28 cellular contexts compared by ENCODE assay signal in genomic region chr3:78757734-78758133, GRCh38.
DNase-seq lines count a peak whose midpoint lies in the region; ATAC-seq and TF ChIP-seq lines count a peak whose summit lies in the region.
"Had no signal": no experiment of that assay in that cellular context is flagged by ENCODE, and none has a peak within 500 bp of the region (broad histone marks: within the 10 kb centered on the region; RNA-seq: fewer than 3 reads in every experiment).

No MANE protein-coding gene starts in this region.

- H3K9me3 Mint-ChIP-seq in endodermal cell, result no peaks in the 10 kb centered on the region
- peaks cover 5% of the 10 kb centered on the region for H3K9me3 Mint-ChIP-seq in activated CD4-positive, alpha-beta T cell treated with anti-CD3 and anti-CD28 coated beads, Interleukin-2, amount 10 ng/mL, durations not matched to agents 24 days and 14 days

- no peaks in the 10 kb centered on the region for H3K36me3 ChIP-seq in endodermal cell (ENCODE audit: control insufficient read depth, insufficient read depth, low read length)
- no peaks in the 10 kb centered on the region for H3K36me3 ChIP-seq in mesenchymal stem cell (ENCODE audit: control insufficient read depth in 1 of 2, insufficient read depth in 2 of 2, low read depth in 1 of 2, low read length in 2 of 2)
- no peaks in the 10 kb centered on the region for H3K36me3 ChIP-seq in mucosa of descending colon (ENCODE audit: low read depth)
- H3K36me3 ChIP-seq: esophagus muscularis mucosa, sigmoid colon had no signal

- H2BK12ac ChIP-seq in mesenchymal stem cell (ENCODE audit: low read length in 2 of 2), result no peak overlapping the region

- H3K27me3 Mint-ChIP-seq in endodermal cell (ENCODE audit: insufficient read depth), result no peaks in the 10 kb centered on the region
- no peaks in the 10 kb centered on the region for H3K27me3 Mint-ChIP-seq in activated CD4-positive, alpha-beta T cell treated with anti-CD3 and anti-CD28 coated beads, Interleukin-2, amount 10 ng/mL, durations not matched to agents 24 days and 14 days
- H3K27me3 Mint-ChIP-seq: CD8-positive, alpha-beta memory T cell; effector memory CD8-positive, alpha-beta T cell; T-helper 17 cell had no signal

- H3K27ac Mint-ChIP-seq in endodermal cell, result no peak overlapping the region
- no peak overlapping the region for H3K27ac Mint-ChIP-seq in activated CD4-positive, alpha-beta T cell treated with anti-CD3 and anti-CD28 coated beads, Interleukin-2, amount 10 ng/mL, durations not matched to agents 24 days and 14 days
- H3K27ac Mint-ChIP-seq: CD8-positive, alpha-beta memory T cell; effector memory CD8-positive, alpha-beta T cell; T-helper 17 cell had no signal

- no peak overlapping the region for H4K8ac ChIP-seq in mesenchymal stem cell (ENCODE audit: low read length)

- H3K79me1 ChIP-seq in mesenchymal stem cell (replicated peaks; ENCODE audit: low read length, poor library complexity, severe bottlenecking), result peaks cover 4% of the 10 kb centered on the region

- H3K9me3 ChIP-seq in endodermal cell (ENCODE audit: control insufficient read depth, low read length), result no peaks in the 10 kb centered on the region
- H3K9me3 ChIP-seq in mesenchymal stem cell (ENCODE audit: control insufficient read depth, low read length), result no peaks in the 10 kb centered on the region
- H3K9me3 ChIP-seq in mucosa of descending colon, result no peaks in the 10 kb centered on the region
- H3K9me3 ChIP-seq: body of pancreas, esophagus muscularis mucosa, sigmoid colon had no signal

- H3K4me3 ChIP-seq in endodermal cell (ENCODE audit: low read length) (no peak overlapping the region), mesenchymal stem cell (ENCODE audit: insufficient read depth in 1 of 2, low read depth in 1 of 2, low read length in 2 of 2) (no peak overlapping the region), mucosa of descending colon (no peak overlapping the region)
- H3K4me3 ChIP-seq: body of pancreas, esophagus muscularis mucosa, lung, sigmoid colon had no signal

- H3K4me1 Mint-ChIP-seq in endodermal cell, result peaks cover 6% of the 10 kb centered on the region
- H3K4me1 Mint-ChIP-seq in activated CD4-positive, alpha-beta T cell treated with anti-CD3 and anti-CD28 coated beads, Interleukin-2, amount 10 ng/mL, durations not matched to agents 24 days and 14 days, result no peaks in the 10 kb centered on the region
- H3K4me1 Mint-ChIP-seq: CD8-positive, alpha-beta memory T cell; T-helper 17 cell had no signal

- H3K27ac ChIP-seq in endodermal cell (ENCODE audit: low read depth, low read length) (peak overlapping the region; percentile 59), mesenchymal stem cell (ENCODE audit: low read length, poor library complexity, severe bottlenecking) (no peak overlapping the region), temporal lobe (ENCODE audit: low read depth, low read length) (peak overlapping the region; percentile 75)
- H3K27ac ChIP-seq: 22Rv1, body of pancreas, esophagus muscularis mucosa, HL-60, sigmoid colon had no signal

- H4K91ac ChIP-seq in mesenchymal stem cell (ENCODE audit: low read length), result no peak overlapping the region

- no peak for ATAC-seq in mucosa of descending colon
- ATAC-seq: body of pancreas; effector memory CD8-positive, alpha-beta T cell; stimulated activated naive CD8-positive, alpha-beta T cell treated with anti-CD3 and anti-CD28 coated beads, Interleukin-15, Interleukin-2, amounts not matched to agents 100 U/mL and 50 U/mL, for 24 hours; T-helper 17 cell had no signal

- H3K18ac ChIP-seq in mesenchymal stem cell (ENCODE audit: low read depth in 1 of 2, low read length in 2 of 2), result no peak overlapping the region

- H2AK5ac ChIP-seq in mesenchymal stem cell (ENCODE audit: low read length, severe bottlenecking), result no peak overlapping the region

- H2AFZ ChIP-seq in mesenchymal stem cell (ENCODE audit: low read depth, low read length), result no peak overlapping the region

- no peaks in the 10 kb centered on the region for H3K36me3 Mint-ChIP-seq in endodermal cell (ENCODE audit: low read depth)
- H3K36me3 Mint-ChIP-seq in activated CD4-positive, alpha-beta T cell treated with anti-CD3 and anti-CD28 coated beads, Interleukin-2, amount 10 ng/mL, durations not matched to agents 24 days and 14 days (ENCODE audit: low read depth), result no peaks in the 10 kb centered on the region

- H2BK120ac ChIP-seq in mesenchymal stem cell (ENCODE audit: low read depth, low read length), result no peak overlapping the region

- H3K4ac ChIP-seq in mesenchymal stem cell (ENCODE audit: low read depth in 1 of 2, low read length in 2 of 2), result no peak overlapping the region

- H3K4me1 ChIP-seq in endodermal cell (ENCODE audit: control insufficient read depth, insufficient read depth, low read length), result no peaks in the 10 kb centered on the region
- no peaks in the 10 kb centered on the region for H3K4me1 ChIP-seq in mesenchymal stem cell (ENCODE audit: control insufficient read depth, insufficient read depth, low read depth, low read length)
- no peaks in the 10 kb centered on the region for H3K4me1 ChIP-seq in mucosa of descending colon (ENCODE audit: low read depth)
- H3K4me1 ChIP-seq: body of pancreas had no signal

- 80 to 95% methylated on average over 2 to 4 of the region's 4 CpGs for WGBS in endodermal cell (ENCODE audit: insufficient coverage in 1 of 2, insufficient read length in 1 of 2), 2 experiments
- WGBS in mesenchymal stem cell, result 76% methylated on average over 3 of the region's 4 CpGs

- H3K27me3 ChIP-seq in endodermal cell (ENCODE audit: control insufficient read depth, insufficient read depth, low read length, poor library complexity, severe bottlenecking) (no peaks in the 10 kb centered on the region), mesenchymal stem cell (ENCODE audit: control insufficient read depth in 1 of 2, insufficient read depth in 1 of 2, low read length in 2 of 2) (no peaks in the 10 kb centered on the region)
- H3K27me3 ChIP-seq: body of pancreas, esophagus muscularis mucosa, sigmoid colon had no signal

- H2BK5ac ChIP-seq in mesenchymal stem cell (ENCODE audit: low read depth, low read length, poor library complexity, severe bottlenecking), result no peak overlapping the region

- peak; percentile 19 for DNase-seq in NCI-H1105 treated with DMSO at 0.1 percent for 48 hours (lab: John Stamatoyannopoulos, UW)
- no peak for DNase-seq in NCI-H1105 (lab: John Stamatoyannopoulos, UW)
- no peak for DNase-seq in endodermal cell
- DNase-seq in mesenchymal stem cell, result no peak
- DNase-seq in mucosa of descending colon, result no peak
- no peak for DNase-seq in RKO (ENCODE audit: low spot score)
- DNase-seq in activated CD4-positive, alpha-beta T cell treated with anti-CD3 and anti-CD28 coated beads, Interleukin-2, amount 10 ng/mL, durations not matched to agents 24 days and 14 days, result no peak
- DNase-seq: activated effector memory CD4-positive, alpha-beta T cell treated with anti-CD3 and anti-CD28 coated beads, Interleukin-2, amount 50 U/mL, for 16 hours; AML-193; body of pancreas; CD8-positive, alpha-beta memory T cell; DMS79 treated with DMSO at 0.1 percent for 48 hours; effector memory CD8-positive, alpha-beta T cell; H7; Kasumi-1; MV-4-11; NCI-H1694; NCI-H526; occipital lobe; sigmoid colon; stimulated activated naive CD8-positive, alpha-beta T cell treated with anti-CD3 and anti-CD28 coated beads, Interleukin-15, Interleukin-2, amounts not matched to agents 100 U/mL and 50 U/mL, for 24 hours; T-helper 17 cell; trophoblast cell had no signal

- no peak overlapping the region for H3K9ac ChIP-seq in endodermal cell (ENCODE audit: extremely low read depth, low read length, poor library complexity, severe bottlenecking)
- H3K9ac ChIP-seq in mesenchymal stem cell (ENCODE audit: low read length), result peak overlapping the region; percentile 32

- no peak overlapping the region for H3K4me3 Mint-ChIP-seq in endodermal cell
- H3K4me3 Mint-ChIP-seq in activated CD4-positive, alpha-beta T cell treated with anti-CD3 and anti-CD28 coated beads, Interleukin-2, amount 10 ng/mL, durations not matched to agents 24 days and 14 days, result no peak overlapping the region
- H3K4me3 Mint-ChIP-seq: CD8-positive, alpha-beta memory T cell; effector memory CD8-positive, alpha-beta T cell; T-helper 17 cell had no signal

- H2BK15ac ChIP-seq in mesenchymal stem cell (ENCODE audit: low read depth, poor library complexity, severe bottlenecking), result no peak overlapping the region

- intact Hi-C loops in mucosa of descending colon (cut with DNase I, micrococcal nuclease), result no loop called here
- intact Hi-C loops in activated CD4-positive, alpha-beta T cell treated with anti-CD3 and anti-CD28 coated beads, Interleukin-2, amount 10 ng/mL, durations not matched to agents 24 days and 14 days (cut with micrococcal nuclease), result no loop called here

- H3K4me2 ChIP-seq in mesenchymal stem cell (ENCODE audit: low read length, poor library complexity, severe bottlenecking), result no peak overlapping the region

- H3K23ac ChIP-seq in mesenchymal stem cell (ENCODE audit: low read length in 2 of 2), result no peak overlapping the region

- no peak overlapping the region for H3K14ac ChIP-seq in mesenchymal stem cell (ENCODE audit: low read length in 2 of 2)

- TF ChIP-seq CTCF in endodermal cell (conservative IDR thresholded peaks at IDR 0.05) (no peak), mucosa of descending colon (IDR thresholded peaks at IDR 0.05) (no peak)
